In the genomic region with DNA sequence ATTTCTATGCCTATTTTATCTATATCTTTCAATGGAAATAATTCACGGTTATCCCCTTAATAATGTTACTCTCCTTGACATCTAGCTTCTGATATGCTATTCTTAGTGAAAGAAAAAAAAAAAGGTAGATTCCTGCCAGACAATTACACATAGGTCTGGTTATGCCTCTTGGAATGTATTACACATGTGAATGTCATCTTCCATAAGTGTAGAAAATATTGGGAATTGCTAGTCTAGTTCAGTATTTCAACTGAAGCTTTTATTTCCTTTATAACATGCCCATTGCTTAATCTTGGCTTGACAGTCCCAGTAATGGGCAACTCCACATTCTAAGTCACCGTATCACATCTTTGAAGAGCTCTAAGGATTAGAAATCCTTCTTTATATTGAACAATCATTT, we compare ENCODE assay signal across 1 cellular context.
TF ChIP-seq lines count a peak whose summit lies in the region.

No MANE protein-coding gene starts in this region.

TF ChIP-seq in IMR-90, 13 proteins besides CTCF, POLR2A, EP300 and RAD21 (continued from another document):
- TF ChIP-seq CEBPB (IDR thresholded peaks at IDR 0.05; ENCODE audit: low read depth, low read length) (no peak), RCOR1 (IDR thresholded peaks at IDR 0.05; ENCODE audit: insufficient replicate concordance, low read length) (no peak), CHD1 (IDR thresholded peaks at IDR 0.05; ENCODE audit: low read depth, low read length) (no peak), RFX5 (IDR thresholded peaks at IDR 0.05; ENCODE audit: low read depth, low read length) (no peak), BHLHE40 (IDR thresholded peaks at IDR 0.05; ENCODE audit: low read depth, low read length) (no peak)
- TF ChIP-seq, protein P1, sequence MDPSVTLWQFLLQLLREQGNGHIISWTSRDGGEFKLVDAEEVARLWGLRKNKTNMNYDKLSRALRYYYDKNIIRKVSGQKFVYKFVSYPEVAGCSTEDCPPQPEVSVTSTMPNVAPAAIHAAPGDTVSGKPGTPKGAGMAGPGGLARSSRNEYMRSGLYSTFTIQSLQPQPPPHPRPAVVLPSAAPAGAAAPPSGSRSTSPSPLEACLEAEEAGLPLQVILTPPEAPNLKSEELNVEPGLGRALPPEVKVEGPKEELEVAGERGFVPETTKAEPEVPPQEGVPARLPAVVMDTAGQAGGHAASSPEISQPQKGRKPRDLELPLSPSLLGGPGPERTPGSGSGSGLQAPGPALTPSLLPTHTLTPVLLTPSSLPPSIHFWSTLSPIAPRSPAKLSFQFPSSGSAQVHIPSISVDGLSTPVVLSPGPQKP (IDR thresholded peaks at IDR 0.05; ENCODE audit: borderline replicate concordance, low read depth, low read length): no peak
- TF ChIP-seq, protein P2, sequence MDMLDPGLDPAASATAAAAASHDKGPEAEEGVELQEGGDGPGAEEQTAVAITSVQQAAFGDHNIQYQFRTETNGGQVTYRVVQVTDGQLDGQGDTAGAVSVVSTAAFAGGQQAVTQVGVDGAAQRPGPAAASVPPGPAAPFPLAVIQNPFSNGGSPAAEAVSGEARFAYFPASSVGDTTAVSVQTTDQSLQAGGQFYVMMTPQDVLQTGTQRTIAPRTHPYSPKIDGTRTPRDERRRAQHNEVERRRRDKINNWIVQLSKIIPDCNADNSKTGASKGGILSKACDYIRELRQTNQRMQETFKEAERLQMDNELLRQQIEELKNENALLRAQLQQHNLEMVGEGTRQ (IDR thresholded peaks at IDR 0.05; ENCODE audit: low read depth, low read length): no peak
TF ChIP-seq in IMR-90: peak in this region for 0.
